1 cellular context compared by ENCODE assay signal in genomic region chr19:38079926-38080380, GRCh38.
TF ChIP-seq lines count a peak whose summit lies in the region.

No MANE protein-coding gene starts in this region.

TF ChIP-seq in HepG2, 621 proteins besides CTCF, POLR2A, EP300 and RAD21 (continued from another document):
- no peak for TF ChIP-seq PLRG1 (conservative IDR thresholded peaks at IDR 0.05)
- peak; percentile 39; the same call in 1 of the 2 replicates for TF ChIP-seq THAP11 (CRISPR knock-in tag; IDR thresholded peaks at IDR 0.05)
